In genomic region chr17:82458130-82458884, GRCh38 we compare ENCODE assay signal across 8 cellular contexts. TPM values are rescaled to one million over a fixed set of nuclear protein-coding genes. Genes with fewer than 3 reads are reported as not detected.
DNase-seq lines count a peak whose midpoint lies in the region; ATAC-seq and TF ChIP-seq lines count a peak whose summit lies in the region.

Gene NARF (plus strand): TSS chr17:82458741. CDS start chr17:82458804, 63 bp downstream.

- no peaks in the 10 kb centered on the region for H3K27me3 ChIP-seq in kidney epithelial cell (ENCODE audit: control insufficient read depth, insufficient read depth, low read length)

- DNase-seq in AG20443 (ENCODE audit: low spot score) (peak; percentile 98), NCI-H510A (lab: John Stamatoyannopoulos, UW) (peak; percentile 98), cerebellum (ENCODE audit: low spot score) (peak; percentile 100), kidney epithelial cell (ENCODE audit: low read depth) (peak; percentile 87)
- peak; percentile 92 for DNase-seq in activated CD4-positive, alpha-beta T cell treated with anti-CD3 and anti-CD28 coated beads for 1 hour
- peak; percentile 96 to 97 for DNase-seq in stimulated activated CD4-positive, alpha-beta T cell treated with anti-CD3 and anti-CD28 coated beads, Interleukin-15, amount 100 ng/mL, for 48 hours (ENCODE audit: low read depth in 2 of 2)

- peak within 1 kb of the TSS; percentile 91 for H3K4me3 ChIP-seq in kidney epithelial cell (ENCODE audit: low read depth, low read length)

- peak; percentile 97 for TF ChIP-seq POLR2A in GM19099 (IDR thresholded peaks at IDR 0.05; ENCODE audit: extremely low read depth, insufficient read length, low read depth)

- no peaks in the 10 kb centered on the region for H3K36me3 ChIP-seq in kidney epithelial cell (ENCODE audit: control insufficient read depth, insufficient read depth, low read length)

- no peak for TF ChIP-seq CTCF in kidney epithelial cell (IDR thresholded peaks at IDR 0.05; ENCODE audit: insufficient read depth, low read length, poor library complexity, severe bottlenecking)

- ATAC-seq in HG03432 (IDR thresholded peaks at IDR 0.05; ENCODE audit: unreplicated experiment), result peak; percentile 91

RNA-seq across cellular contexts. Expression of gene NARF, which starts in this region (rescaled TPM):
- total RNA-seq in cerebellum, result 67.9 TPM
- 59.9 and 76.3 TPM in 2 replicates for total RNA-seq in kidney epithelial cell

Comparison
In these comparisons a context has a peak if more than half of its experiments do, and no peak if none do; other contexts are left out.
1. Peak in every context shown above with its lines: DNase-seq, ATAC-seq and H3K4me3 ChIP-seq.